In genomic region chr11:17734418-17734911, GRCh38 we compare ENCODE assay signal across 9 cellular contexts. TPM values are rescaled to one million over a fixed set of nuclear protein-coding genes. Genes with fewer than 3 reads are reported as not detected.
A peak's percentile ranks its signal among the peaks of the same experiment; 100 is the strongest.
DNase-seq lines count a peak whose midpoint lies in the region; ATAC-seq, FAIRE-seq and TF ChIP-seq lines count a peak whose summit lies in the region.
"Had no signal": no experiment of that assay in that cellular context is flagged by ENCODE, and none has a peak within 500 bp of the region (broad histone marks: within the 10 kb centered on the region; RNA-seq: fewer than 3 reads in every experiment).

Gene KCNC1 (plus strand): TSS chr11:17734781. CDS start chr11:17736003, 1,222 bp downstream.

- no peak within 1 kb of the TSS for H3K9ac ChIP-seq in HUES48 (ENCODE audit: low read depth, low read length)

- H3K27me3 ChIP-seq in Caco-2 (replicated peaks; ENCODE audit: control insufficient read depth, insufficient read depth, low read length): no peaks in the 10 kb centered on the region; the same call in 1 of the 2 replicates
- H3K27me3 ChIP-seq in HUES48 (ENCODE audit: control insufficient read depth, insufficient read depth, low read length): peaks cover 74% of the 10 kb centered on the region
- peaks cover 64% of the 10 kb centered on the region for H3K27me3 ChIP-seq in osteoblast (ENCODE audit: insufficient read depth, low read length)

- H3K27ac ChIP-seq in HUES48 (ENCODE audit: low read depth, low read length) (no peak within 1 kb of the TSS), osteoblast (ENCODE audit: low read depth, low read length) (no peak within 1 kb of the TSS)

- peaks cover 12% of the 10 kb centered on the region; the same call in 1 of the 2 replicates for H3K4me1 ChIP-seq in Caco-2
- peaks cover 16% of the 10 kb centered on the region for H3K4me1 ChIP-seq in HUES48 (ENCODE audit: control insufficient read depth, insufficient read depth, low read length)
- H3K4me1 ChIP-seq in osteoblast (ENCODE audit: insufficient read depth, low read length): peaks cover 4% of the 10 kb centered on the region

- H3K27me3 Mint-ChIP-seq in Caco-2 (ENCODE audit: insufficient read depth, unreplicated experiment) (peaks cover 14% of the 10 kb centered on the region), T-cell (peaks cover 42 to 62% of the 10 kb centered on the region in 2 donors)

- H3K4me3 ChIP-seq in Caco-2 (ENCODE audit: low read depth, low read length) (peak within 1 kb of the TSS; percentile 40), HUES48 (ENCODE audit: low read depth, low read length) (peak within 1 kb of the TSS; percentile 58), osteoblast (ENCODE audit: insufficient read depth, low read length) (peak within 1 kb of the TSS; percentile 55)

- no TSS peak for BruUV-seq in Caco-2 (replicated peaks; lab: Mats Ljungman, UMichigan)

- H3K36me3 Mint-ChIP-seq in Caco-2 (ENCODE audit: insufficient read depth, unreplicated experiment) (no peaks in the 10 kb centered on the region), T-cell (no peaks in the 10 kb centered on the region)

- no peaks in the 10 kb centered on the region for H3K9me3 Mint-ChIP-seq in Caco-2 (ENCODE audit: unreplicated experiment)
- no peaks in the 10 kb centered on the region for H3K9me3 Mint-ChIP-seq in T-cell

- H4K20me1 ChIP-seq in osteoblast (ENCODE audit: insufficient read depth, low read length): peaks cover 3% of the 10 kb centered on the region

- ATAC-seq in T-cell (replicated peaks in 1 of 4) (no peak), GM21360 (IDR thresholded peaks at IDR 0.05; ENCODE audit: unreplicated experiment) (no peak)

- CTCF ChIA-PET in Caco-2 (lab: Charles Lee) (interaction anchor here (0.6 to 1.3 kb wide), 6 partner anchors 18 to 248 kb away, joined by 3 to 5 read pairs (median 3); no protein-coding TSS in a partner anchor), T-cell (lab: Charles Lee) (no interaction called here)

- intact Hi-C loops in Caco-2 (cut with micrococcal nuclease; ENCODE audit: unreplicated experiment): no loop called here

- H3K4me1 Mint-ChIP-seq in Caco-2 (ENCODE audit: low read depth, unreplicated experiment): no peaks in the 10 kb centered on the region
- H3K4me1 Mint-ChIP-seq in T-cell: peaks cover 0 to 10% (median 8%) of the 10 kb centered on the region in 3 donors

- POLR2A ChIA-PET in Caco-2 (lab: Charles Lee): interaction anchor here (0.7 kb wide), 1 partner anchor 92 kb away, joined by 7 read pairs; no protein-coding TSS in a partner anchor
- POLR2A ChIA-PET in T-cell (lab: Charles Lee): no interaction called here

- H2AFZ ChIP-seq in osteoblast (ENCODE audit: low read length): no peak within 1 kb of the TSS

- peak within 1 kb of the TSS; percentile 53 for H3K4me2 ChIP-seq in osteoblast (ENCODE audit: insufficient read depth, low read length)

- no peak within 1 kb of the TSS for H3K27ac Mint-ChIP-seq in Caco-2 (ENCODE audit: unreplicated experiment)
- no peak within 1 kb of the TSS for H3K27ac Mint-ChIP-seq in T-cell
- H3K27ac Mint-ChIP-seq: IgD-negative memory B cell had no signal

- TF ChIP-seq CTCF in Caco-2 (IDR thresholded peaks at IDR 0.05; ENCODE audit: insufficient read depth in 1 of 2, low read depth in 1 of 2, low read length in 1 of 2, severe bottlenecking in 1 of 2, unreplicated experiment in 1 of 2): no peak
- TF ChIP-seq CTCF in osteoblast (IDR thresholded peaks at IDR 0.05; ENCODE audit: extremely low read depth, low read depth, low read length): no peak

- DNase-seq in Caco-2 (peak; percentile 39 to 63), T-cell (no peak), frontal cortex (ENCODE audit: low spot score in 2 of 2) (peak; percentile 58 to 61), osteoblast (ENCODE audit: insufficient read length, low spot score, missing footprints) (peak; percentile 95), SIG-M5 treated with dmso at 0.1 percent for 504 hours (lab: John Stamatoyannopoulos, UW; ENCODE audit: unreplicated experiment) (no peak)
- no peak for DNase-seq in stimulated activated CD4-positive, alpha-beta T cell treated with anti-CD3 and anti-CD28 coated beads, Interleukin-1b, Interleukin-23, amount 100 ng/mL, for 48 hours

- H3K36me3 ChIP-seq in Caco-2 (ENCODE audit: control insufficient read depth, insufficient read depth, low read length) (no peaks in the 10 kb centered on the region), HUES48 (ENCODE audit: control insufficient read depth, insufficient read depth, low read length) (no peaks in the 10 kb centered on the region), osteoblast (ENCODE audit: insufficient read depth, low read length) (no peaks in the 10 kb centered on the region)

- H3K4me3 Mint-ChIP-seq in Caco-2 (ENCODE audit: unreplicated experiment) (peak within 1 kb of the TSS; percentile 71), T-cell (peak within 1 kb of the TSS in 2 of 3 donors; percentile 39 to 75)

- FAIRE-seq in frontal cortex (lab: Jason Lieb, UNC): no peak

- H3K9me3 ChIP-seq in Caco-2 (no peaks in the 10 kb centered on the region), HUES48 (ENCODE audit: control insufficient read depth, insufficient read depth, low read length) (0 out of 2 replicates have a peak, but pooled peaks cover 2% of the 10 kb centered on the region), osteoblast (ENCODE audit: low read depth, low read length) (no peaks in the 10 kb centered on the region)

- no peaks in the 10 kb centered on the region for H3K79me2 ChIP-seq in osteoblast (ENCODE audit: insufficient read depth, low read length)

RNA-seq across cellular contexts. Expression of gene KCNC1, which starts in this region (rescaled TPM):
- total RNA-seq in Caco-2 (2022) (0.07 TPM in 2 replicates), T-cell (not detected), frontal cortex (5.3 TPM), osteoblast (under 0.01 TPM in 1 of 2 replicates, not detected in the other)

Comparison
In these comparisons a context has a peak if more than half of its experiments do, and no peak if none do; other contexts are left out.
1. Peak in DNase-seq and H3K4me3 ChIP-seq in Caco-2; RNA of the gene not detected or under 1 TPM.
2. Peak in DNase-seq, H3K4me3 ChIP-seq and H3K4me2 ChIP-seq in osteoblast; RNA of the gene not detected or under 1 TPM.
3. DNase-seq: peak in frontal cortex (2 of 2); none in T-cell (0 of 34), SIG-M5 treated with dmso at 0.1 percent for 504 hours (single experiment) and stimulated activated CD4-positive, alpha-beta T cell treated with anti-CD3 and anti-CD28 coated beads, Interleukin-1b, Interleukin-23, amount 100 ng/mL, for 48 hours (single experiment).
4. Peak in every context shown above with its lines, with median percentiles within 50 percentile points of each other: H3K4me3 ChIP-seq.